Comparison of ENCODE assay signal across 1 cellular context in genomic region chr13:46166947-46167610, GRCh38.
TF ChIP-seq lines count a peak whose summit lies in the region.

No MANE protein-coding gene starts in this region.

TF ChIP-seq in GM12878, 131 proteins besides CTCF, POLR2A, EP300 and RAD21:
- TF ChIP-seq RCOR1 (conservative IDR thresholded peaks at IDR 0.05; ENCODE audit: low read depth, low read length) (no peak), POLR2AphosphoS5 (IDR thresholded peaks at IDR 0.05; ENCODE audit: low read length) (peak; percentile 63), PBX3 (IDR thresholded peaks at IDR 0.05; ENCODE audit: insufficient replicate concordance, low read depth, low read length) (no peak)
